8 cellular contexts compared by ENCODE assay signal in genomic region chr16:86554599-86554916, GRCh38. TPM values are rescaled to one million over a fixed set of nuclear protein-coding genes. Genes with fewer than 3 reads are reported as not detected.
DNase-seq lines count a peak whose midpoint lies in the region; TF ChIP-seq lines count a peak whose summit lies in the region.

No MANE protein-coding gene starts in this region.

- peak overlapping the region; percentile 94 for H3K4me3 Mint-ChIP-seq in activated T-cell treated with anti-CD3 and anti-CD28 coated beads, Interleukin-2, amount 50 U/mL, for 24 hours
- H3K4me3 Mint-ChIP-seq in type B pancreatic cell = peak overlapping the region; percentile 87

- H3K27ac ChIP-seq in liver (ENCODE audit: low read depth in 1 of 2, low read length in 2 of 2) = peak overlapping the region; percentile 78 to 85

- H3K27me3 Mint-ChIP-seq in activated T-cell treated with anti-CD3 and anti-CD28 coated beads, Interleukin-2, amount 50 U/mL, for 24 hours = peaks cover 19% of the 10 kb centered on the region
- peaks cover 10% of the 10 kb centered on the region for H3K27me3 Mint-ChIP-seq in type B pancreatic cell

- no peak for TF ChIP-seq RAD21 in liver (IDR thresholded peaks at IDR 0.05)

- in situ Hi-C loops in astrocyte of the spinal cord (cut with HindIII; ENCODE audit: low sequenced_read_pairs) = loop anchor here (25.0 kb wide), 1 partner anchor 508 kb away; no protein-coding TSS in a partner anchor

- peak overlapping the region; percentile 98 for H3K27ac Mint-ChIP-seq in activated T-cell treated with anti-CD3 and anti-CD28 coated beads, Interleukin-2, amount 50 U/mL, for 24 hours
- peak overlapping the region; percentile 89 for H3K27ac Mint-ChIP-seq in type B pancreatic cell

- peaks cover 0 to 17% (median 5%) of the 10 kb centered on the region in 4 donors for H3K36me3 ChIP-seq in liver (ENCODE audit: control insufficient read depth in 4 of 4, insufficient read depth in 3 of 4, low read depth in 1 of 4, low read length in 3 of 4)

- DNase-seq in activated T-cell treated with anti-CD3 and anti-CD28 coated beads, Interleukin-2, amount 50 U/mL, for 24 hours = no peak
- DNase-seq in activated T-cell treated with anti-CD3 and anti-CD28 coated beads for 4 hours (no peak), astrocyte of the spinal cord (ENCODE audit: low read depth, low spot score) (no peak), type B pancreatic cell (ENCODE audit: extremely low spot score, unreplicated experiment) (no peak), epidermal melanocyte (ENCODE audit: insufficient read length, low spot score) (no peak), EL (no peak)
- no peak for DNase-seq in effector CD4-positive, alpha-beta T cell

- peaks cover 52% of the 10 kb centered on the region for H3K36me3 Mint-ChIP-seq in activated T-cell treated with anti-CD3 and anti-CD28 coated beads, Interleukin-2, amount 50 U/mL, for 24 hours (ENCODE audit: low read depth)
- H3K36me3 Mint-ChIP-seq in type B pancreatic cell = no peaks in the 10 kb centered on the region

- H3K4me3 ChIP-seq in astrocyte of the spinal cord (ENCODE audit: low read depth, low read length) (peak overlapping the region; percentile 99), liver (ENCODE audit: low read depth in 1 of 3, low read length in 3 of 3) (peak overlapping the region; percentile 91 to 99 (median 93))

- H3K27me3 ChIP-seq in liver (ENCODE audit: control insufficient read depth in 4 of 4, insufficient read depth in 4 of 4, low read length in 3 of 4) = peaks cover 0 to 4% (median 0%) of the 10 kb centered on the region in 4 donors

- peak overlapping the region; percentile 95 to 97 for H3K9ac ChIP-seq in liver (ENCODE audit: low read depth in 1 of 2, low read length in 2 of 2)

- H3K4me1 Mint-ChIP-seq in activated T-cell treated with anti-CD3 and anti-CD28 coated beads, Interleukin-2, amount 50 U/mL, for 24 hours (ENCODE audit: low read depth) = peaks cover 34% of the 10 kb centered on the region
- H3K4me1 Mint-ChIP-seq in type B pancreatic cell (ENCODE audit: unreplicated experiment) = peaks cover 17% of the 10 kb centered on the region

- TF ChIP-seq CTCF in astrocyte of the spinal cord (IDR thresholded peaks at IDR 0.05; ENCODE audit: low read depth, low read length) = no peak
- TF ChIP-seq CTCF in liver (IDR thresholded peaks at IDR 0.05; ENCODE audit: low read depth, low read length, missing input control) = no peak
- TF ChIP-seq CTCF in type B pancreatic cell (conservative IDR thresholded peaks at IDR 0.05) = no peak

- H3K9me3 ChIP-seq in liver (ENCODE audit: control insufficient read depth in 4 of 4, low read length in 3 of 4) = no peaks in the 10 kb centered on the region

- 8% methylated on average over 10 of the region's 10 CpGs for WGBS in liver

- no peaks in the 10 kb centered on the region for H3K9me3 Mint-ChIP-seq in activated T-cell treated with anti-CD3 and anti-CD28 coated beads, Interleukin-2, amount 50 U/mL, for 24 hours
- no peaks in the 10 kb centered on the region for H3K9me3 Mint-ChIP-seq in type B pancreatic cell

- H3K4me1 ChIP-seq in liver (ENCODE audit: control insufficient read depth in 4 of 4, insufficient read depth in 4 of 4, low read length in 3 of 4) = peaks cover 0 to 16% (median 12%) of the 10 kb centered on the region in 4 donors

TF ChIP-seq in liver, 16 proteins besides CTCF, POLR2A, EP300 and RAD21:
- TF ChIP-seq JUND (IDR thresholded peaks at IDR 0.05) (no peak), NR2F2 (IDR thresholded peaks at IDR 0.05) (peak; percentile 8), RXRA (IDR thresholded peaks at IDR 0.05) (no peak), REST (IDR thresholded peaks at IDR 0.05) (no peak), HNF4A (conservative IDR thresholded peaks at IDR 0.05) (no peak), ZBTB33 (IDR thresholded peaks at IDR 0.05) (no peak), EGR1 (IDR thresholded peaks at IDR 0.05; ENCODE audit: low read depth in 2 of 2) (no peak)

RNA-seq across cellular contexts. Expression of gene MTHFSD, which starts 0.5 kb away (rescaled TPM):
- 1 to 10 TPM; 7.7 to 8.1 TPM for total RNA-seq in liver
- 1 to 10 TPM; 4.6 to 5.3 TPM for polyA plus RNA-seq in liver
- total RNA-seq in type B pancreatic cell (ENCODE audit: low replicate concordance) = 18.2 and 20.2 TPM in 2 replicates

RNA-seq across cellular contexts. Expression of gene FOXC2, which starts 12.1 kb away (rescaled TPM):
- total RNA-seq in liver (under 1 TPM; 0.08 to 0.09 TPM), type B pancreatic cell (ENCODE audit: low replicate concordance) (5.5 and 11.3 TPM in 2 replicates)
- under 1 TPM in 1 of 2 donors, not detected in 1; 0.03 TPM for polyA plus RNA-seq in liver

RNA-seq across cellular contexts. Expression of gene FOXL1, which starts 23.8 kb away (rescaled TPM):
- total RNA-seq in liver (under 1 TPM in 1 of 2 donors, not detected in 1; 0.05 TPM), type B pancreatic cell (ENCODE audit: low replicate concordance) (1.5 and 2.2 TPM in 2 replicates)
- under 1 TPM in 1 of 2 donors, not detected in 1; 0.06 TPM for polyA plus RNA-seq in liver

RNA-seq across cellular contexts. Expression of gene FOXF1, which starts 44.2 kb away (rescaled TPM):
- total RNA-seq in liver (under 1 TPM; 0.56 to 0.75 TPM), type B pancreatic cell (ENCODE audit: low replicate concordance) (0.48 and 3.4 TPM in 2 replicates)
- 1 to 10 TPM; 1.0 to 1.2 TPM for polyA plus RNA-seq in liver
